ENCODE assay signal across 8 cellular contexts in genomic region chrX:47129157-47129878, GRCh38. TPM values are rescaled to one million over a fixed set of nuclear protein-coding genes. Genes with fewer than 3 reads are reported as not detected.
DNase-seq lines count a peak whose midpoint lies in the region; ATAC-seq, FAIRE-seq and TF ChIP-seq lines count a peak whose summit lies in the region.

No MANE protein-coding gene starts in this region.

- no peaks in the 10 kb centered on the region for H3K9me3 Mint-ChIP-seq in activated naive CD8-positive, alpha-beta T cell treated with anti-CD3 and anti-CD28 coated beads, Interleukin-2, amount 50 U/mL, for 24 hours

- H3K27me3 Mint-ChIP-seq in activated naive CD8-positive, alpha-beta T cell treated with anti-CD3 and anti-CD28 coated beads, Interleukin-2, amount 50 U/mL, for 24 hours: no peaks in the 10 kb centered on the region

- H3K27me3 ChIP-seq in pancreas: peaks cover 0 to 11% (median 0%) of the 10 kb centered on the region in 4 donors
- no peaks in the 10 kb centered on the region for H3K27me3 ChIP-seq in tibial artery

- H3K9me3 ChIP-seq in pancreas: no peaks in the 10 kb centered on the region
- no peaks in the 10 kb centered on the region for H3K9me3 ChIP-seq in tibial artery

- H3K36me3 Mint-ChIP-seq in activated naive CD8-positive, alpha-beta T cell treated with anti-CD3 and anti-CD28 coated beads, Interleukin-2, amount 50 U/mL, for 24 hours (ENCODE audit: low read depth): no peaks in the 10 kb centered on the region

- ATAC-seq in HG02642 (IDR thresholded peaks at IDR 0.05; ENCODE audit: poor library complexity, unreplicated experiment) (peak; percentile 99), Right ventricle myocardium superior (ENCODE audit: poor library complexity) (peak; percentile 99), pancreas (peak; percentile 97 to 99 (median 98))
- peak; percentile 99 for ATAC-seq in activated naive CD8-positive, alpha-beta T cell treated with anti-CD3 and anti-CD28 coated beads, Interleukin-2, amount 50 U/mL, for 24 hours

- H3K4me1 ChIP-seq in pancreas (no peaks in the 10 kb centered on the region), tibial artery (peaks cover 0 to 6% (median 0%) of the 10 kb centered on the region in 4 donors)

- peaks cover 4% of the 10 kb centered on the region for H3K4me1 Mint-ChIP-seq in activated naive CD8-positive, alpha-beta T cell treated with anti-CD3 and anti-CD28 coated beads, Interleukin-2, amount 50 U/mL, for 24 hours

- H3K4me3 ChIP-seq in pancreas (peak overlapping the region; percentile 9 to 50 (median 31)), tibial artery (peak overlapping the region; percentile 57 to 59)

- intact Hi-C loops in Right ventricle myocardium superior (cut with DNase I): no loop called here
- intact Hi-C loops in pancreas (cut with DNase I): no loop called here
- intact Hi-C loops in tibial artery (cut with DNase I; ENCODE audit: low total_unique reads): no loop called here

- 0 to 30% methylated on average over 31 of the region's 31 CpGs for WGBS in pancreas, 2 donors

- peak; percentile 91 for FAIRE-seq in pancreas (lab: Jason Lieb, UNC)

- no peak for TF ChIP-seq CTCF in pancreas (IDR thresholded peaks at IDR 0.05)
- TF ChIP-seq CTCF in tibial artery (IDR thresholded peaks at IDR 0.05): no peak

- H3K27ac Mint-ChIP-seq in activated naive CD8-positive, alpha-beta T cell treated with anti-CD3 and anti-CD28 coated beads, Interleukin-2, amount 50 U/mL, for 24 hours: peak overlapping the region; percentile 95

- DNase-seq in NCI-H1105 (lab: John Stamatoyannopoulos, UW): peak; percentile 84
- DNase-seq in SKM-1 (lab: John Stamatoyannopoulos, UW; ENCODE audit: unreplicated experiment): peak; percentile 66
- DNase-seq in activated naive CD8-positive, alpha-beta T cell treated with anti-CD3 and anti-CD28 coated beads, Interleukin-2, amount 50 U/mL, for 24 hours: peak; percentile 83
- peak; percentile 93 for DNase-seq in Right ventricle myocardium superior
- peak; percentile 84 to 95 (median 89) for DNase-seq in pancreas
- DNase-seq in tibial artery: peak; percentile 94 to 96

- TF ChIP-seq POLR2A in GM10847 (IDR thresholded peaks at IDR 0.05; ENCODE audit: extremely low read depth, insufficient read length): peak; percentile 36

- H3K27ac ChIP-seq in pancreas (peak overlapping the region in 3 of 4 donors; percentile 4 to 73 (median 72)), tibial artery (peak overlapping the region; percentile 82)

- H3K4me3 Mint-ChIP-seq in activated naive CD8-positive, alpha-beta T cell treated with anti-CD3 and anti-CD28 coated beads, Interleukin-2, amount 50 U/mL, for 24 hours: peak overlapping the region; percentile 97

- H3K36me3 ChIP-seq in pancreas: no peaks in the 10 kb centered on the region
- H3K36me3 ChIP-seq in tibial artery: no peaks in the 10 kb centered on the region

RNA-seq across cellular contexts. Expression of gene NDUFB11, which starts 15.2 kb away (rescaled TPM):
- total RNA-seq in Right ventricle myocardium superior: 196 TPM
- 10 to 100 TPM; 33.7 to 49.3 (median 45.8) TPM for total RNA-seq in pancreas
- polyA plus RNA-seq in pancreas: 10 to 100 TPM; 41.5 to 51.4 TPM

RNA-seq across cellular contexts. Expression of gene RBM10, which starts 15.7 kb away (rescaled TPM):
- total RNA-seq in Right ventricle myocardium superior: 27.4 TPM
- total RNA-seq in pancreas: 10 to 100 TPM; 13.3 to 24.9 (median 18.7) TPM
- polyA plus RNA-seq in pancreas: 10 to 100 TPM; 36.2 to 42.0 TPM

RNA-seq across cellular contexts. Expression of gene RGN, which starts 51.1 kb away (rescaled TPM):
- total RNA-seq in Right ventricle myocardium superior (17.7 TPM), pancreas (10 to 100 TPM; 11.2 to 30.1 (median 20.0) TPM)
- polyA plus RNA-seq in pancreas: 10 to 100 TPM; 21.3 to 32.1 TPM

Comparison
In these comparisons a context has a peak if more than half of its experiments do, and no peak if none do; other contexts are left out.
1. Peak in every context shown above with its lines: DNase-seq, ATAC-seq, H3K4me3 ChIP-seq and H3K27ac ChIP-seq.